12 cellular contexts compared by ENCODE assay signal in genomic region chr3:12948371-12948770, GRCh38.
A peak's percentile ranks its signal among the peaks of the same experiment; 100 is the strongest.
DNase-seq lines count a peak whose midpoint lies in the region; ATAC-seq and TF ChIP-seq lines count a peak whose summit lies in the region.
"Had no signal": no experiment of that assay in that cellular context is flagged by ENCODE, and none has a peak within 500 bp of the region (broad histone marks: within the 10 kb centered on the region; RNA-seq: fewer than 3 reads in every experiment).

No MANE protein-coding gene starts in this region.

- H3K4me1 ChIP-seq in BLaER1 treated with 17β-estradiol and CSF1 and Interleukin-3, amounts not matched to agents 10 nM and 100 nM: peaks cover 68 to 100% (median 100%) of the 10 kb centered on the region in 10 experiments
- peaks cover 73 to 86% of the 10 kb centered on the region in 2 donors for H3K4me1 ChIP-seq in gastrocnemius medialis

- H3K9me3 Mint-ChIP-seq in chondrocyte (ENCODE audit: low read depth) (no peaks in the 10 kb centered on the region), natural killer cell (no peaks in the 10 kb centered on the region)

- H3K27me3 ChIP-seq in BLaER1 treated with 17β-estradiol and CSF1 and Interleukin-3, amounts not matched to agents 10 nM and 100 nM: no peaks in the 10 kb centered on the region
- H3K27me3 ChIP-seq in MG63: no peaks in the 10 kb centered on the region
- H3K27me3 ChIP-seq in gastrocnemius medialis: no peaks in the 10 kb centered on the region
- H3K27me3 ChIP-seq: SJSA1 had no signal

- H3K9ac ChIP-seq in BLaER1 treated with 17β-estradiol and CSF1 and Interleukin-3, amounts not matched to agents 10 nM and 100 nM: peak overlapping the region in 7 of 11 experiments; percentile 12 to 61 (median 42); a peak in 9 of 22 replicates

- H3K4me2 ChIP-seq in BLaER1 treated with 17β-estradiol and CSF1 and Interleukin-3, amounts not matched to agents 10 nM and 100 nM: peak overlapping the region; percentile 61 to 100 (median 96)

- peaks cover 0 to 59% (median 10%) of the 10 kb centered on the region in 11 experiments; a peak in 13 of 22 replicates for H3K36me3 ChIP-seq in BLaER1 treated with 17β-estradiol and CSF1 and Interleukin-3, amounts not matched to agents 10 nM and 100 nM
- H3K36me3 ChIP-seq in MG63: no peaks in the 10 kb centered on the region
- no peaks in the 10 kb centered on the region for H3K36me3 ChIP-seq in gastrocnemius medialis
- H3K36me3 ChIP-seq: SJSA1 had no signal

- TF ChIP-seq POLR2A in gastrocnemius medialis (IDR thresholded peaks at IDR 0.05): no peak

- DNase-seq in MG63 (peak; percentile 66), chondrocyte (ENCODE audit: low spot score) (no peak), natural killer cell (no peak), NCI-H345 (lab: John Stamatoyannopoulos, UW) (no peak), gastrocnemius medialis (no peak), SIG-M5 (lab: John Stamatoyannopoulos, UW) (no peak), NCI-H2029 treated with DMSO at 0.1 percent for 48 hours (lab: John Stamatoyannopoulos, UW) (no peak)
- DNase-seq: activated effector memory CD4-positive, alpha-beta T cell treated with anti-CD3 and anti-CD28 coated beads, Interleukin-2, amount 50 U/mL, for 16 hours; islet precursor cell; NCI-H510A treated with DMSO at 0.1 percent for 48 hours had no signal

- in situ Hi-C loops in gastrocnemius medialis (cut with MboI; ENCODE audit: low sequenced_read_pairs in 4 of 4): no loop called here

- H3K9me3 ChIP-seq in BLaER1 treated with 17β-estradiol and CSF1 and Interleukin-3, amounts not matched to agents 10 nM and 100 nM (replicated peaks in 1 of 11): no peaks in the 10 kb centered on the region
- H3K9me3 ChIP-seq in MG63 (no peaks in the 10 kb centered on the region), gastrocnemius medialis (no peaks in the 10 kb centered on the region)
- H3K9me3 ChIP-seq: SJSA1 had no signal

- ATAC-seq in natural killer cell: no peak
- no peak for ATAC-seq in gastrocnemius medialis

- no peak overlapping the region for H3K4me3 Mint-ChIP-seq in chondrocyte (ENCODE audit: unreplicated experiment)
- H3K4me3 Mint-ChIP-seq in natural killer cell: peak overlapping the region; percentile 77

- H3K27ac ChIP-seq in BLaER1 treated with 17β-estradiol and CSF1 and Interleukin-3, amounts not matched to agents 10 nM and 100 nM: peak overlapping the region in 9 of 11 experiments; percentile 7 to 55 (median 23); a peak in 10 of 22 replicates
- no peak overlapping the region for H3K27ac ChIP-seq in gastrocnemius medialis
- H3K27ac ChIP-seq: SJSA1 had no signal

- peaks cover 98 to 100% (median 100%) of the 10 kb centered on the region in 11 experiments for H4K20me1 ChIP-seq in BLaER1 treated with 17β-estradiol and CSF1 and Interleukin-3, amounts not matched to agents 10 nM and 100 nM

- TF ChIP-seq CTCF in chondrocyte (IDR thresholded peaks at IDR 0.05) (no peak), natural killer cell (IDR thresholded peaks at IDR 0.05) (no peak), gastrocnemius medialis (IDR thresholded peaks at IDR 0.05 in 4 of 5, conservative IDR thresholded peaks at IDR 0.05 in 1 of 5) (no peak)

- H3K4me1 Mint-ChIP-seq in chondrocyte (ENCODE audit: low read depth) (peaks cover 72% of the 10 kb centered on the region), natural killer cell (peaks cover 58 to 77% of the 10 kb centered on the region in 2 donors)

- intact Hi-C loops in natural killer cell (cut with micrococcal nuclease) (loop anchor here (10.0 kb wide), 1 partner anchor 46 kb away; no protein-coding TSS in a partner anchor), gastrocnemius medialis (cut with DNase I; ENCODE audit: low total_unique reads) (no loop called here)

- no peaks in the 10 kb centered on the region for H3K36me3 Mint-ChIP-seq in chondrocyte (ENCODE audit: low read depth)
- H3K36me3 Mint-ChIP-seq in natural killer cell: no peaks in the 10 kb centered on the region

- no peaks in the 10 kb centered on the region for H3K27me3 Mint-ChIP-seq in chondrocyte (ENCODE audit: low read depth)
- no peaks in the 10 kb centered on the region for H3K27me3 Mint-ChIP-seq in natural killer cell (ENCODE audit: low read depth in 2 of 2)

- no peak overlapping the region for H3K4me3 ChIP-seq in BLaER1 treated with 17β-estradiol and CSF1 and Interleukin-3, amounts not matched to agents 10 nM and 100 nM
- no peak overlapping the region for H3K4me3 ChIP-seq in MG63
- H3K4me3 ChIP-seq in gastrocnemius medialis: no peak overlapping the region
- H3K4me3 ChIP-seq: SJSA1 had no signal

- H3K27ac Mint-ChIP-seq in chondrocyte (ENCODE audit: unreplicated experiment): peak overlapping the region; percentile 81
- H3K27ac Mint-ChIP-seq in natural killer cell: peak overlapping the region; percentile 48 to 81

Comparison
In these comparisons a context has a peak if more than half of its experiments do, and no peak if none do; other contexts are left out.
1. H3K27ac ChIP-seq: peak in BLaER1 treated with 17β-estradiol and CSF1 and Interleukin-3, amounts not matched to agents 10 nM and 100 nM (9 of 11); none in gastrocnemius medialis (0 of 4).